Comparison of ENCODE assay signal across 9 cellular contexts in genomic region chr6:134519456-134519855, GRCh38.
DNase-seq lines count a peak whose midpoint lies in the region; ATAC-seq and TF ChIP-seq lines count a peak whose summit lies in the region.
"Had no signal": no experiment of that assay in that cellular context is flagged by ENCODE, and none has a peak within 500 bp of the region (broad histone marks: within the 10 kb centered on the region; RNA-seq: fewer than 3 reads in every experiment).

No MANE protein-coding gene starts in this region.

- H3K4me3 ChIP-seq in sigmoid colon (no peak overlapping the region), transverse colon (no peak overlapping the region)
- H3K4me3 ChIP-seq: lung had no signal

- TF ChIP-seq POLR2A in sigmoid colon (IDR thresholded peaks at IDR 0.05) (no peak), transverse colon (IDR thresholded peaks at IDR 0.05) (no peak)

- H3K27me3 ChIP-seq in sigmoid colon = no peaks in the 10 kb centered on the region
- no peaks in the 10 kb centered on the region for H3K27me3 ChIP-seq in transverse colon

- no peak overlapping the region for H3K27ac Mint-ChIP-seq in stimulated activated naive CD8-positive, alpha-beta T cell treated with anti-CD3 and anti-CD28 coated beads, Interleukin-15, Interleukin-2, amounts not matched to agents 100 ng/mL and 50 ng/mL, for 24 hours

- intact Hi-C loops in sigmoid colon (cut with DNase I) = no loop called here
- intact Hi-C loops in transverse colon (cut with DNase I; ENCODE audit: low total_unique reads) = no loop called here

- no peaks in the 10 kb centered on the region for H3K27me3 Mint-ChIP-seq in stimulated activated naive CD8-positive, alpha-beta T cell treated with anti-CD3 and anti-CD28 coated beads, Interleukin-15, Interleukin-2, amounts not matched to agents 100 ng/mL and 50 ng/mL, for 24 hours

- H3K9me3 Mint-ChIP-seq in stimulated activated naive CD8-positive, alpha-beta T cell treated with anti-CD3 and anti-CD28 coated beads, Interleukin-15, Interleukin-2, amounts not matched to agents 100 ng/mL and 50 ng/mL, for 24 hours = no peaks in the 10 kb centered on the region

- no peak for ATAC-seq in GM18873 (IDR thresholded peaks at IDR 0.05; ENCODE audit: low FRiP score, unreplicated experiment)

- DNase-seq in activated gamma-delta T cell treated with Interleukin-2 at 50 U/mL for 16 hours (peak; percentile 25), activated gamma-delta T cell (lab: John Stamatoyannopoulos, UW) (no peak), SKM-1 treated with dmso at 0.1 percent for 144 hours (lab: John Stamatoyannopoulos, UW; ENCODE audit: unreplicated experiment) (peak; percentile 75), sigmoid colon (no peak), transverse colon (no peak)
- peak; percentile 2 for DNase-seq in effector CD8-positive, alpha-beta T cell (lab: John Stamatoyannopoulos, UW)

- peak overlapping the region; percentile 47 for H3K4me3 Mint-ChIP-seq in stimulated activated naive CD8-positive, alpha-beta T cell treated with anti-CD3 and anti-CD28 coated beads, Interleukin-15, Interleukin-2, amounts not matched to agents 100 ng/mL and 50 ng/mL, for 24 hours

- no peaks in the 10 kb centered on the region for H3K36me3 ChIP-seq in sigmoid colon
- H3K36me3 ChIP-seq in transverse colon = no peaks in the 10 kb centered on the region

- in situ Hi-C loops in transverse colon (cut with MboI; ENCODE audit: low pct_ligation_motif_present in 1 of 4, low pct_unique_long_range_greater_than_20kb in 1 of 4, low sequenced_read_pairs in 3 of 4) = no loop called here

- H3K27ac ChIP-seq in sigmoid colon (no peak overlapping the region), transverse colon (peak overlapping the region in 1 of 4 donors; percentile 45)

- H3K36me3 Mint-ChIP-seq in stimulated activated naive CD8-positive, alpha-beta T cell treated with anti-CD3 and anti-CD28 coated beads, Interleukin-15, Interleukin-2, amounts not matched to agents 100 ng/mL and 50 ng/mL, for 24 hours (ENCODE audit: low read depth) = no peaks in the 10 kb centered on the region

- H3K4me1 ChIP-seq in sigmoid colon (peaks cover 0 to 12% (median 6%) of the 10 kb centered on the region in 4 donors), transverse colon (peaks cover 0 to 25% (median 1%) of the 10 kb centered on the region in 4 donors)

- H3K9me3 ChIP-seq in sigmoid colon = no peaks in the 10 kb centered on the region
- no peaks in the 10 kb centered on the region for H3K9me3 ChIP-seq in transverse colon

- WGBS in sigmoid colon, 2 donors = 46 to 75% methylated on average over 4 of the region's 4 CpGs
- WGBS in transverse colon (ENCODE audit: low coverage in 1 of 2), 2 donors = 67 to 72% methylated on average over 4 of the region's 4 CpGs

- TF ChIP-seq CTCF in sigmoid colon (IDR thresholded peaks at IDR 0.05) (no peak), transverse colon (IDR thresholded peaks at IDR 0.05) (no peak)

- TF ChIP-seq EP300 in sigmoid colon (IDR thresholded peaks at IDR 0.05) (no peak), transverse colon (IDR thresholded peaks at IDR 0.05; ENCODE audit: low read depth) (no peak)

- H3K4me1 Mint-ChIP-seq in stimulated activated naive CD8-positive, alpha-beta T cell treated with anti-CD3 and anti-CD28 coated beads, Interleukin-15, Interleukin-2, amounts not matched to agents 100 ng/mL and 50 ng/mL, for 24 hours (ENCODE audit: low read depth) = peaks cover 53% of the 10 kb centered on the region

Comparison
In these comparisons a context has a peak if more than half of its experiments do, and no peak if none do; other contexts are left out.
1. DNase-seq: peak in activated gamma-delta T cell treated with Interleukin-2 at 50 U/mL for 16 hours (single experiment), SKM-1 treated with dmso at 0.1 percent for 144 hours (single experiment) and effector CD8-positive, alpha-beta T cell (single experiment); none in activated gamma-delta T cell (single experiment), sigmoid colon (single experiment) and transverse colon (single experiment).